8 cellular contexts compared by ENCODE assay signal in genomic region chr5:57316798-57317327, GRCh38.
DNase-seq lines count a peak whose midpoint lies in the region; ATAC-seq lines count a peak whose summit lies in the region.
"Had no signal": no experiment of that assay in that cellular context is flagged by ENCODE, and none has a peak within 500 bp of the region (broad histone marks: within the 10 kb centered on the region; RNA-seq: fewer than 3 reads in every experiment).

No MANE protein-coding gene starts in this region.

- peak; percentile 99 for DNase-seq in NCI-H226
- DNase-seq in fibroblast of gingiva (ENCODE audit: low read depth) = peak; percentile 94
- peak; percentile 97 for DNase-seq in skeletal muscle cell (ENCODE audit: low read depth)
- DNase-seq in activated naive CD4-positive, alpha-beta T cell (lab: John Stamatoyannopoulos, UW) = no peak
- DNase-seq in globus pallidus (ENCODE audit: low spot score) = no peak
- DNase-seq: SHP77 had no signal

- ATAC-seq in GM21390 (IDR thresholded peaks at IDR 0.05; ENCODE audit: unreplicated experiment) = peak; percentile 72
- ATAC-seq in HG03039 (IDR thresholded peaks at IDR 0.05; ENCODE audit: unreplicated experiment) = no peak

- H3K4me3 ChIP-seq in skeletal muscle cell (ENCODE audit: low read depth, low read length) = no peak overlapping the region

Comparison
In these comparisons a context has a peak if more than half of its experiments do, and no peak if none do; other contexts are left out.
1. DNase-seq: peak in NCI-H226 (single experiment), fibroblast of gingiva (single experiment) and skeletal muscle cell (single experiment); none in activated naive CD4-positive, alpha-beta T cell (0 of 4) and globus pallidus (single experiment).